ENCODE assay signal across 8 cellular contexts in the genomic region with DNA sequence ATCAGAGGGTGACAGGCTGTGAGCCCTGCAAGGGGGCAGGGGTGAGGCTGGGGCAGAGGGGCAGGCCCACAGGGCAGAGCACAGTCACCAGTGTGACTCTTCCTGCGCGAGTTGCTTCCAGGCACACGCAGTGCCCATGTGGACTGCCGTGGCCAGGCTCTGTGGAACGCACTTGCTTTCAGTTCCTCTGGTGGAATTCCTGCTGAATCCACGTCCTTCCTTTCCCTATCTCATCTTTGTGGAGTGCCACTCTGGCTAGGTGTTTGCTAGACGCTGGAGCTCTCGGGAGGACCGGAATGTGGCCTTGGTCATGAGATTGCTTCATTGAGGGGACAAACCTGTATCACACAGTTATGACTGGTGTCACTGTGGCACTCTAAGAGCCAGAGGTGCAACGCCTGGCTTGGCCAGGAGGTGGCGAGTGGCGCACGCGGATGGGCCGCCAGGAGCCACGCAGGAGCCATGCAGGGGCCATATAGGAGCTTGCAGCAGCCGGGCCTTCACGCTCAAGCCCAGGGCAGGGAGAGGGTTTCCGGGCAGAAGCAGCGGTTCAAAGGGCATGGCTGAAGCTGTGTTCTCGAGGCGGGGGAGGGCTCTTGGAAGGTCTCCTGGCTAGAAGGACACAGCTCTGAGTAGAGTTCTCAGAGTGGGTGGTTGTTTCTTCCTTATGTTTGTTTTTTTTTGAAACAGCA.
DNase-seq lines count a peak whose midpoint lies in the region; ATAC-seq lines count a peak whose summit lies in the region.

No MANE protein-coding gene starts in this region.

- no peak for ATAC-seq in HG03108 (IDR thresholded peaks at IDR 0.05; ENCODE audit: unreplicated experiment)

- peak; percentile 55 for DNase-seq in SIG-M5 treated with dmso at 0.1 percent for 504 hours (lab: John Stamatoyannopoulos, UW; ENCODE audit: unreplicated experiment)
- DNase-seq in SIG-M5 (lab: John Stamatoyannopoulos, UW): no peak
- DNase-seq in NCI-H2171 (lab: John Stamatoyannopoulos, UW): peak; percentile 87
- DNase-seq in activated CD4-positive, CD25-positive, alpha-beta regulatory T cell treated with anti-CD3 and anti-CD28 coated beads, Interleukin-2, amount 50 U/mL, for 72 hours: peak; percentile 84
- peak; percentile 56 for DNase-seq in central memory CD4-positive, alpha-beta T cell
- peak; percentile 30 for DNase-seq in kidney glomerular epithelial cell (lab: John Stamatoyannopoulos, UW)
- peak; percentile 71 for DNase-seq in stimulated activated CD4-positive, alpha-beta T cell treated with anti-CD3 and anti-CD28 coated beads, Interleukin-1b, Interleukin-23, amount 100 ng/mL, for 48 hours
